In genomic region chr20:44475694-44476560, GRCh38 we compare ENCODE assay signal across 8 cellular contexts. TPM values are rescaled to one million over a fixed set of nuclear protein-coding genes. Genes with fewer than 3 reads are reported as not detected.
DNase-seq lines count a peak whose midpoint lies in the region; ATAC-seq and TF ChIP-seq lines count a peak whose summit lies in the region.

Gene TTPAL (plus strand): TSS chr20:44475874. CDS start chr20:44480000, 4,126 bp downstream.

- H3K9ac ChIP-seq in Loucy (ENCODE audit: low read depth, low read length, poor library complexity, severe bottlenecking) (peak within 1 kb of the TSS; percentile 85), neural cell (ENCODE audit: low read length) (peak within 1 kb of the TSS; percentile 96)

- DNase-seq in ELF-1 (ENCODE audit: low read depth, low spot score) (peak; percentile 93), H7 (peak; percentile 98), fibroblast of villous mesenchyme (ENCODE audit: low read depth) (peak; percentile 83)
- DNase-seq in activated effector memory CD4-positive, alpha-beta T cell treated with Interleukin-2 at 50 U/mL for 16 hours, result peak; percentile 84
- peak; percentile 88 to 92 for DNase-seq in stimulated activated naive CD8-positive, alpha-beta T cell treated with anti-CD3 and anti-CD28 coated beads, Interleukin-15, amount 100 ng/mL, for 72 hours

- H3K36me3 ChIP-seq in H7 (replicated peaks; ENCODE audit: control insufficient read depth, insufficient read depth, low read length), result no peaks in the 10 kb centered on the region; the same call in 1 of the 2 replicates
- no peaks in the 10 kb centered on the region for H3K36me3 ChIP-seq in Loucy (ENCODE audit: insufficient read depth, low read length)
- no peaks in the 10 kb centered on the region for H3K36me3 ChIP-seq in neural cell (ENCODE audit: insufficient read depth, low read length)

- H3K27ac ChIP-seq in neural cell (ENCODE audit: low read length), result peak within 1 kb of the TSS; percentile 93

- H3K27me3 Mint-ChIP-seq in stimulated activated naive CD8-positive, alpha-beta T cell treated with anti-CD3 and anti-CD28 coated beads, Interleukin-15, amount 100 ng/mL, for 72 hours, result no peaks in the 10 kb centered on the region

- H3K9me3 Mint-ChIP-seq in stimulated activated naive CD8-positive, alpha-beta T cell treated with anti-CD3 and anti-CD28 coated beads, Interleukin-15, amount 100 ng/mL, for 72 hours, result no peaks in the 10 kb centered on the region

- peaks cover 16% of the 10 kb centered on the region for H3K4me1 ChIP-seq in Loucy (ENCODE audit: insufficient read depth, low read length, poor library complexity, severe bottlenecking)

- H3K27me3 ChIP-seq in H7 (ENCODE audit: control insufficient read depth, insufficient read depth, low read length) (no peaks in the 10 kb centered on the region), Loucy (ENCODE audit: insufficient read depth, low read length, poor library complexity, severe bottlenecking) (no peaks in the 10 kb centered on the region), neural cell (ENCODE audit: insufficient read depth, low read depth, low read length) (no peaks in the 10 kb centered on the region)

- peak; percentile 45 for TF ChIP-seq RAD21 in neural cell (conservative IDR thresholded peaks at IDR 0.05)

- peak within 1 kb of the TSS; percentile 99 to 100 for H3K27ac Mint-ChIP-seq in stimulated activated naive CD8-positive, alpha-beta T cell treated with anti-CD3 and anti-CD28 coated beads, Interleukin-15, amount 100 ng/mL, for 72 hours

- peak; percentile 99 for TF ChIP-seq POLR2A in Raji (IDR thresholded peaks at IDR 0.05; ENCODE audit: insufficient read depth, low read depth, low read length)

- H3K4me3 Mint-ChIP-seq in stimulated activated naive CD8-positive, alpha-beta T cell treated with anti-CD3 and anti-CD28 coated beads, Interleukin-15, amount 100 ng/mL, for 72 hours, result peak within 1 kb of the TSS; percentile 99

- H3K9me3 ChIP-seq in Loucy (ENCODE audit: insufficient read depth, low read depth, low read length), result no peaks in the 10 kb centered on the region
- no peaks in the 10 kb centered on the region for H3K9me3 ChIP-seq in neural cell (ENCODE audit: low read length)

- H3K4me1 Mint-ChIP-seq in stimulated activated naive CD8-positive, alpha-beta T cell treated with anti-CD3 and anti-CD28 coated beads, Interleukin-15, amount 100 ng/mL, for 72 hours, result peaks cover 30% of the 10 kb centered on the region

- TF ChIP-seq CTCF in Loucy (conservative IDR thresholded peaks at IDR 0.05; ENCODE audit: low read length), result peak; percentile 30; the same call in 1 of the 2 replicates
- TF ChIP-seq CTCF in fibroblast of villous mesenchyme (IDR thresholded peaks at IDR 0.05; ENCODE audit: insufficient read depth, low read depth, low read length), result peak; percentile 37
- TF ChIP-seq CTCF in neural cell (IDR thresholded peaks at IDR 0.05; ENCODE audit: poor library complexity, severe bottlenecking), result peak; percentile 54

- H3K9me2 ChIP-seq in Loucy (replicated peaks; ENCODE audit: low read depth, low read length), result no peaks in the 10 kb centered on the region
- no peaks in the 10 kb centered on the region for H3K9me2 ChIP-seq in neural cell (ENCODE audit: insufficient read depth, low read length)

- peaks cover 6% of the 10 kb centered on the region for H4K20me1 ChIP-seq in Loucy (ENCODE audit: insufficient read depth, low read length, poor library complexity, severe bottlenecking)
- H4K20me1 ChIP-seq in neural cell (ENCODE audit: insufficient read depth), result no peaks in the 10 kb centered on the region

- peak; percentile 77 for TF ChIP-seq EP300 in neural cell (conservative IDR thresholded peaks at IDR 0.05; ENCODE audit: poor library complexity, severe bottlenecking)

- H3F3A ChIP-seq in Loucy (ENCODE audit: low read depth), result no peaks in the 10 kb centered on the region
- H3F3A ChIP-seq in neural cell (ENCODE audit: insufficient read depth, low read length, poor library complexity, severe bottlenecking), result no peaks in the 10 kb centered on the region

- peaks cover 17% of the 10 kb centered on the region for H3K79me2 ChIP-seq in Loucy (ENCODE audit: insufficient read depth, low read length)
- peaks cover 11% of the 10 kb centered on the region for H3K79me2 ChIP-seq in neural cell (replicated peaks; ENCODE audit: insufficient read depth, low read length)

- peak within 1 kb of the TSS; percentile 88 for H3K4me2 ChIP-seq in Loucy (ENCODE audit: low read depth, low read length, poor library complexity, severe bottlenecking)
- peak within 1 kb of the TSS; percentile 100 for H3K4me2 ChIP-seq in neural cell (ENCODE audit: low read length)

- peak; percentile 98 for ATAC-seq in stimulated activated naive CD8-positive, alpha-beta T cell treated with anti-CD3 and anti-CD28 coated beads, Interleukin-15, amount 100 ng/mL, for 72 hours

- peak within 1 kb of the TSS; percentile 76 for H3K4me3 ChIP-seq in H7 (ENCODE audit: insufficient read depth, low read depth, low read length)
- peak within 1 kb of the TSS; percentile 93 for H3K4me3 ChIP-seq in Loucy (ENCODE audit: low read length, poor library complexity, severe bottlenecking)
- peak within 1 kb of the TSS; percentile 84 for H3K4me3 ChIP-seq in fibroblast of villous mesenchyme (ENCODE audit: low read depth, low read length)
- H3K4me3 ChIP-seq in neural cell (ENCODE audit: low read length), result peak within 1 kb of the TSS; percentile 85

- peak within 1 kb of the TSS; percentile 89 for H2AFZ ChIP-seq in Loucy (ENCODE audit: low read length)
- H2AFZ ChIP-seq in neural cell (ENCODE audit: low read depth, low read length), result peak within 1 kb of the TSS; percentile 80

TF ChIP-seq in neural cell, 6 proteins besides CTCF, POLR2A, EP300 and RAD21:
- TF ChIP-seq REST (IDR thresholded peaks at IDR 0.05; ENCODE audit: borderline replicate concordance) (peak; percentile 82), EZH2 (IDR thresholded peaks at IDR 0.05; ENCODE audit: borderline replicate concordance, insufficient read depth, low read length, poor library complexity, severe bottlenecking) (no peak), TAF1 (IDR thresholded peaks at IDR 0.05; ENCODE audit: low read depth) (peak; percentile 83), SMC3 (conservative IDR thresholded peaks at IDR 0.05; ENCODE audit: poor library complexity) (peak; percentile 69), POLR2AphosphoS5 (IDR thresholded peaks at IDR 0.05) (peak; percentile 99), MXI1 (conservative IDR thresholded peaks at IDR 0.05; ENCODE audit: poor library complexity, severe bottlenecking) (peak; percentile 87)

RNA-seq across cellular contexts. Expression of gene TTPAL, which starts in this region (rescaled TPM):
- 3.6 TPM in 2 replicates for total RNA-seq in H7 (2014; rRNA removed; shearing (Covaris generic))
- total RNA-seq in fibroblast of villous mesenchyme, result 16.1 and 22.9 TPM in 2 replicates
- 10.5 and 11.2 TPM in 2 replicates for polyA plus RNA-seq in neural cell
- 19.2 and 20.3 TPM in 2 replicates for polyA minus RNA-seq in neural cell

Comparison
In these comparisons a context has a peak if more than half of its experiments do, and no peak if none do; other contexts are left out.
1. Peak in every context shown above with its lines: DNase-seq, ATAC-seq, H3K4me3 ChIP-seq and H3K27ac ChIP-seq.